8 cellular contexts compared by ENCODE assay signal in the genomic region with DNA sequence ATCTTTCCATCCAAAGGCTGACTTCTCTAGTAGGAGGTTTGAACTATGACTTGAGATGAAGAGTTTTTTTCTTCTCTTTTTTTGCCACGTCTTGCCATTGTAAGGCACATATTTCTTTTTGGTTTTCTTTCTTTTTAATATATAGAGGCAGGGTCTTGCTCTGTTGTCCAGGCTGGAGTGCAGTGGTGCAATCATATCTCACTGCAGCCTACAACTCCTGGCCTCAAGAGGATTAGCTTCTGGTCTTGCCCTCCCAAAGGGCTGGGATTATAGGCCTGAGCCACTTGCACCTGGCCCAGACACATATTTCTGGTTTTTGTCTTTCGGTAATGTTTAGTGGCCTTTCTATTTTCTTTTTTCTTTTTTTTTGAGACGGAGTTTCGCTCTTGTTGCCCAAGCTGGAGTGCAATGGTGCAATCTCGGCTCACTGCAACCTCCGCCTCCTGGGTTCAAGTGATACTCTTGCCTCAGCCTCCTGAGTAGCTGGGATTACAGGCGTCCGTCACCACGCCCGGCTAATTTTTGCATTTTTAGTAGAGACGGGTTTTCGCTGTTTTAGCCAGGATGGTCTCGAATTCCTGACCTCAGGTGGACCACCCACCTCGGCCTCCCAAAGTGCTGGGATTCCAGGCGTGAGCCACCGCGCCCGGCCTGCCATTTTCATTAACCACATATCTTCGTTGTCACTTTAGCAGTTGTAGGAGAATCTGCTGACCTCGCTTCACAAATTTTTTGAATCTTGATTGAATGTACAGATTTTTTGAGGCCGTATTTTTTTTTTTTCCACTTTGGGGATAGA. TPM values are rescaled to one million over a fixed set of nuclear protein-coding genes. Genes with fewer than 3 reads are reported as not detected.
DNase-seq lines count a peak whose midpoint lies in the region; ATAC-seq, FAIRE-seq and TF ChIP-seq lines count a peak whose summit lies in the region.
"Not testable (repeated sequence)": the region's sequence is repeated elsewhere in the genome, so short reads cannot be mapped to it uniquely, and the experiment has no call there.

No MANE protein-coding gene starts in this region.

- WGBS in pancreas, 2 donors, result 94 to 97% methylated on average over 21 of the region's 21 CpGs

- H3K4me1 ChIP-seq in Loucy (ENCODE audit: insufficient read depth, low read length, poor library complexity, severe bottlenecking) (peaks cover 20% of the 10 kb centered on the region), lower lobe of right lung (peaks cover 32% of the 10 kb centered on the region)
- not testable (repeated sequence) for H3K4me1 ChIP-seq in pancreas

- not testable (repeated sequence) for H2AFZ ChIP-seq in Loucy (ENCODE audit: low read length)

- H3F3A ChIP-seq in Loucy (ENCODE audit: low read depth), result not testable (repeated sequence)

- peak overlapping the region; percentile 68 for H3K4me3 ChIP-seq in Loucy (ENCODE audit: low read length, poor library complexity, severe bottlenecking)
- H3K4me3 ChIP-seq in lower lobe of right lung, pancreas: not testable (repeated sequence)

- peak overlapping the region; percentile 75 for H3K9ac ChIP-seq in Loucy (ENCODE audit: low read depth, low read length, poor library complexity, severe bottlenecking)

- peaks cover 10% of the 10 kb centered on the region; the same call in 1 of the 2 replicates for H3K79me2 ChIP-seq in Loucy (ENCODE audit: insufficient read depth, low read length)

- CTCF ChIA-PET in CD4-positive, alpha-beta T cell (lab: Charles Lee), result interaction anchor here (2.0 to 3.7 kb wide), 2 partner anchors 18 to 19 kb away, joined by 30 to 153 read pairs; partner anchors contain the start of genes SPSB2 and TPI1
- CTCF ChIA-PET in WTC11 (lab: Charles Lee), result interaction anchor here (1.0 to 3.6 kb wide), 2 partner anchors 18 to 21 kb away, joined by 3 to 83 read pairs; partner anchors contain the start of gene SPSB2

- POLR2A ChIA-PET in CD4-positive, alpha-beta T cell (lab: Charles Lee), result interaction anchor here (0.5 to 1.9 kb wide), 2 partner anchors 19 to 21 kb away, joined by 4 to 15 read pairs; no protein-coding TSS in a partner anchor
- POLR2A ChIA-PET in WTC11 (lab: Charles Lee), result interaction anchor here (0.9 to 2.1 kb wide), 2 partner anchors 17 to 54 kb away, joined by 3 to 32 read pairs; partner anchors contain the start of genes C12orf57 and SPSB2

- peak overlapping the region; percentile 88 for H3K4me3 Mint-ChIP-seq in CD4-positive, alpha-beta T cell
- H3K4me3 Mint-ChIP-seq in WTC11, result peak overlapping the region; percentile 71

- not testable (repeated sequence) for H3K36me3 Mint-ChIP-seq in CD4-positive, alpha-beta T cell (ENCODE audit: low read depth); WTC11

- not testable (repeated sequence) for H3K9me2 ChIP-seq in Loucy (replicated peaks; ENCODE audit: low read depth, low read length)

- intact Hi-C loops in CD4-positive, alpha-beta T cell (cut with DNase I, micrococcal nuclease), result loop anchor here (1.0 to 5.0 kb wide), 3 partner anchors 15 to 38 kb away; partner anchors contain the start of genes CDCA3 (in 1 of the 2), LRRC23 (in 1 of the 2), SPSB2 (in 1 of the 2) and USP5 (in 1 of the 2)
- intact Hi-C loops in lower lobe of right lung (cut with DNase I); pancreas (cut with DNase I): not testable (repeated sequence)

- H3K9me3 ChIP-seq in CD4-positive, alpha-beta T cell (ENCODE audit: control insufficient read depth, low read length); Loucy (ENCODE audit: insufficient read depth, low read depth, low read length); lower lobe of right lung; pancreas: not testable (repeated sequence)

- H3K4me1 Mint-ChIP-seq in CD4-positive, alpha-beta T cell (ENCODE audit: low read depth), result peaks cover 13% of the 10 kb centered on the region
- peaks cover 42% of the 10 kb centered on the region for H3K4me1 Mint-ChIP-seq in WTC11

- H3K4me2 ChIP-seq in Loucy (ENCODE audit: low read depth, low read length, poor library complexity, severe bottlenecking), result peak overlapping the region; percentile 71

- TF ChIP-seq CTCF in CD4-positive, alpha-beta T cell (IDR thresholded peaks at IDR 0.05); Loucy (conservative IDR thresholded peaks at IDR 0.05; ENCODE audit: low read length); WTC11 (IDR thresholded peaks at IDR 0.05); lower lobe of right lung (IDR thresholded peaks at IDR 0.05); pancreas (IDR thresholded peaks at IDR 0.05): not testable (repeated sequence)

- ATAC-seq in CD4-positive, alpha-beta T cell (ENCODE audit: poor library complexity); WTC11; lower lobe of right lung; pancreas: not testable (repeated sequence)

- DNase-seq in CD4-positive, alpha-beta T cell; WTC11 (ENCODE audit: low spot score); epithelial cell of prostate (ENCODE audit: low read depth, low spot score); lower lobe of right lung; pancreas: not testable (repeated sequence)

- H3K27ac Mint-ChIP-seq in CD4-positive, alpha-beta T cell, result peak overlapping the region; percentile 92
- peak overlapping the region; percentile 99 for H3K27ac Mint-ChIP-seq in WTC11

- not testable (repeated sequence) for H3K36me3 ChIP-seq in Loucy (ENCODE audit: insufficient read depth, low read length); lower lobe of right lung; pancreas

- not testable (repeated sequence) for H3K27me3 Mint-ChIP-seq in CD4-positive, alpha-beta T cell; WTC11 (ENCODE audit: low read depth)

- not testable (repeated sequence) for H4K20me1 ChIP-seq in Loucy (ENCODE audit: insufficient read depth, low read length, poor library complexity, severe bottlenecking)

- not testable (repeated sequence) for FAIRE-seq in pancreas (lab: Jason Lieb, UNC)

- not testable (repeated sequence) for H3K27ac ChIP-seq in CD4-positive, alpha-beta T cell (ENCODE audit: low read depth, low read length)
- peak overlapping the region; percentile 99 for H3K27ac ChIP-seq in angular gyrus (ENCODE audit: low read depth, low read length)
- peak overlapping the region; percentile 63 for H3K27ac ChIP-seq in epithelial cell of prostate
- peak overlapping the region; percentile 94 for H3K27ac ChIP-seq in lower lobe of right lung
- H3K27ac ChIP-seq in pancreas, result peak overlapping the region in 3 of 4 donors; percentile 17 to 90 (median 87)
- H3K27ac ChIP-seq in temporal lobe (ENCODE audit: low read depth, low read length), result peak overlapping the region; percentile 99

- H3K9me3 Mint-ChIP-seq in CD4-positive, alpha-beta T cell; WTC11: not testable (repeated sequence)

- H3K27me3 ChIP-seq in CD4-positive, alpha-beta T cell (ENCODE audit: control insufficient read depth, insufficient read depth, low read length); Loucy (ENCODE audit: insufficient read depth, low read length, poor library complexity, severe bottlenecking); lower lobe of right lung (ENCODE audit: low read depth); pancreas: not testable (repeated sequence)

TF ChIP-seq in WTC11, 78 proteins besides CTCF, POLR2A, EP300 and RAD21:
- peak; percentile 62; the same call in 1 of the 2 replicates for TF ChIP-seq ZNF121 (CRISPR knock-in tag; IDR thresholded peaks at IDR 0.05)
TF ChIP-seq in WTC11: peak in this region for 1; not testable (repeated sequence) for 77.

RNA-seq across cellular contexts. Expression of gene LRRC23, which starts 14.6 kb away (rescaled TPM):
- total RNA-seq in CD4-positive, alpha-beta T cell, result 1 to 10 TPM; 3.2 to 4.7 TPM
- total RNA-seq in WTC11 (2021) (3.1 to 5.3 TPM (median 4.9 TPM) in 3 replicates), lower lobe of right lung (26.6 TPM), pancreas (1 to 10 TPM; 1.7 to 5.2 (median 3.4) TPM), temporal lobe (7.1 TPM)
- 10 to 100 TPM in 1 of 2 donors, 1 to 10 TPM in 1; 8.8 to 13.0 TPM for polyA plus RNA-seq in pancreas

RNA-seq across cellular contexts. Expression of gene SPSB2, which starts 16.9 kb away (rescaled TPM):
- total RNA-seq in CD4-positive, alpha-beta T cell, result 1 to 10 TPM; 3.2 to 3.3 TPM
- total RNA-seq in WTC11 (2021) (21.2 to 25.5 TPM (median 22.7 TPM) in 3 replicates), lower lobe of right lung (25.5 TPM), pancreas (1 to 10 TPM; 3.1 to 5.2 (median 4.4) TPM), temporal lobe (2.5 TPM)
- polyA plus RNA-seq in pancreas, result 10 to 100 TPM; 10.6 to 12.5 TPM

RNA-seq across cellular contexts. Expression of gene TPI1, which starts 22.6 kb away (rescaled TPM):
- total RNA-seq in CD4-positive, alpha-beta T cell, result 10 to 100 TPM; 46.8 to 48.7 TPM
- 1,045 to 1,242 TPM (median 1,195 TPM) in 3 replicates for total RNA-seq in WTC11 (2021)
- 278 TPM for total RNA-seq in lower lobe of right lung
- total RNA-seq in pancreas, result 100 to 1,000 TPM in 4 of 6 donors, 10 to 100 TPM in 2; 88.5 to 211 (median 128) TPM
- polyA plus RNA-seq in pancreas, result 100 to 1,000 TPM in 1 of 2 donors, 10 to 100 TPM in 1; 93.1 to 247 TPM
- 169 TPM for total RNA-seq in temporal lobe

RNA-seq across cellular contexts. Expression of gene ENO2, which starts 24.4 kb away (rescaled TPM):
- 100 to 1,000 TPM in 1 of 2 experiments, 10 to 100 TPM in 1; 85.6 to 103 TPM for total RNA-seq in CD4-positive, alpha-beta T cell
- total RNA-seq in WTC11 (2021) (118 to 170 TPM (median 165 TPM) in 3 replicates), lower lobe of right lung (41.9 TPM), pancreas (1 to 10 TPM; 2.3 to 8.0 (median 4.5) TPM), temporal lobe (164 TPM)
- polyA plus RNA-seq in pancreas, result 10 to 100 TPM; 12.7 to 53.6 TPM

RNA-seq across cellular contexts. Expression of gene ATN1, which starts 37.8 kb away (rescaled TPM):
- total RNA-seq in CD4-positive, alpha-beta T cell, result 10 to 100 TPM; 28.7 to 29.6 TPM
- total RNA-seq in WTC11 (2021) (80.0 to 87.1 TPM (median 80.5 TPM) in 3 replicates), lower lobe of right lung (123 TPM), pancreas (10 to 100 TPM; 30.9 to 54.5 (median 36.2) TPM), temporal lobe (34.2 TPM)
- polyA plus RNA-seq in pancreas, result 100 to 1,000 TPM; 110 to 113 TPM
